Comparison of ENCODE assay signal across 11 cellular contexts in the genomic region with DNA sequence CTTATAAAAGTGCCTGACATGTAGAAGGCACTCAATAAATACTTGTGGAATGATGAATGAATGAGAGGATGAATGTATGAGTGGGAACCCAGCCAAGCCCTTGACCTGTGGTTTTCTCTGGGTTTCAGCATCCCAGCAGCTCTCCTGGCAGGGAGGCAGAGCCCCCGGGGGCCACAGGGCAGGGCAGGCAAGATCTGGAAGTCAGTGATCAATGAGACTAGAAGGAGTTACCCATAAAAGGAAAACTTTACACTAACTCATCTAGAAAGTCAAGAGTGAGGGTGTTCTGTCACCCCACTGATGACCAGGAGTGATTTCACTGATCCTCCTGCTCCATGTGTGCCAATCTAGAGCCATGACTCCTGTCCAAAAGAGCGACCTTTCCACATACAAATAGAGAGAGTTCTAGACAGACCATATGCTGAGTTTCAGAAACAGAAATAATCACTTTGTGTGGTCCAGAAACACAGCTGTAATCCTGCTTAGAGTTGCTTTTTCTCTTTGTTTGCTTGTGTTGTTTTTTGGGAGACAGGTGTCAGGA. TPM values are rescaled to one million over a fixed set of nuclear protein-coding genes. Genes with fewer than 3 reads are reported as not detected.
A peak's percentile ranks its signal among the peaks of the same experiment; 100 is the strongest.
DNase-seq lines count a peak whose midpoint lies in the region; ATAC-seq and TF ChIP-seq lines count a peak whose summit lies in the region.
"Had no signal": no experiment of that assay in that cellular context is flagged by ENCODE, and none has a peak within 500 bp of the region (broad histone marks: within the 10 kb centered on the region; RNA-seq: fewer than 3 reads in every experiment).

No MANE protein-coding gene starts in this region.

- peak overlapping the region; percentile 23 for H3K27ac Mint-ChIP-seq in type B pancreatic cell

- H3K4me3 Mint-ChIP-seq in type B pancreatic cell = no peak overlapping the region

- ATAC-seq in GM21737 (IDR thresholded peaks at IDR 0.05; ENCODE audit: unreplicated experiment) (no peak), HG03139 (IDR thresholded peaks at IDR 0.05; ENCODE audit: unreplicated experiment) (no peak)

- TF ChIP-seq CTCF in type B pancreatic cell (conservative IDR thresholded peaks at IDR 0.05) = no peak

- H3K9me3 Mint-ChIP-seq in type B pancreatic cell = peaks cover 8% of the 10 kb centered on the region

- H3K27me3 Mint-ChIP-seq in type B pancreatic cell = no peaks in the 10 kb centered on the region

- DNase-seq in NCI-H2029 treated with DMSO at 0.1 percent for 48 hours (lab: John Stamatoyannopoulos, UW) (peak; percentile 59), NCI-H2029 (lab: John Stamatoyannopoulos, UW) (no peak), amniotic epithelial cell (ENCODE audit: low read depth) (peak; percentile 56), glomerular visceral epithelial cell (ENCODE audit: extremely low spot score) (peak; percentile 84), type B pancreatic cell (ENCODE audit: extremely low spot score, unreplicated experiment) (no peak), NOMO-1 treated with dmso at 0.1 percent for 144 hours (lab: John Stamatoyannopoulos, UW; ENCODE audit: unreplicated experiment) (no peak)
- DNase-seq: aorta, NCI-H526 treated with DMSO at 0.1 percent for 48 hours, ovary had no signal

- H3K4me1 Mint-ChIP-seq in type B pancreatic cell (ENCODE audit: unreplicated experiment) = peaks cover 14% of the 10 kb centered on the region

- no peaks in the 10 kb centered on the region for H3K36me3 Mint-ChIP-seq in type B pancreatic cell

RNA-seq across cellular contexts. Expression of a gene that starts 37.4 kb away (rescaled TPM):
- 1.3 and 1.7 TPM in 2 replicates for total RNA-seq in type B pancreatic cell (ENCODE audit: low replicate concordance)

RNA-seq across cellular contexts. Expression of a gene that starts 58.7 kb away (rescaled TPM):
- total RNA-seq in type B pancreatic cell (ENCODE audit: low replicate concordance) = 47.4 and 61.2 TPM in 2 replicates

RNA-seq across cellular contexts. Expression of a gene that starts 59.7 kb away (rescaled TPM):
- 47.2 and 56.1 TPM in 2 replicates for total RNA-seq in type B pancreatic cell (ENCODE audit: low replicate concordance)

Comparison
In these comparisons a context has a peak if more than half of its experiments do, and no peak if none do; other contexts are left out.
1. DNase-seq: peak in NCI-H2029 treated with DMSO at 0.1 percent for 48 hours (single experiment), amniotic epithelial cell (single experiment) and glomerular visceral epithelial cell (single experiment); none in NCI-H2029 (single experiment), type B pancreatic cell (single experiment) and NOMO-1 treated with dmso at 0.1 percent for 144 hours (single experiment).